1 cellular context compared by ENCODE assay signal in the genomic region with DNA sequence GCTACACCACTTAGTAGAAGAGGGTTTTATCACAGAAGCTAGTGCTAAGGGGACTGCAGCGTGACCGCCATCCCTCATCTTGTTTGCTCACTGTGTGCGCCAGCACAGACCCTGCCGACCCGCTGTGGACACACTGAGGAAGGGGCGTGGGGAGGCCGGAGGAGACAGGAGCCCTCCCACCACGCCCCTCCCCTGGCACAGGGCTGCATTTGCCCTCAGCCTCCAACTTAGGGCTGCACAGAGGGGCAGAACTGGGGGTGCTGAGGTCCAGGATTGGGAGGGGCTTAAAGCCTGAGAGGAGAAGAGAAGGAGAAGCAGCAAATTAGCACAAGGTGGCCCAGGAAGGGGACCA.
TF ChIP-seq lines count a peak whose summit lies in the region.

No MANE protein-coding gene starts in this region.

TF ChIP-seq in SK-N-SH, 30 proteins besides CTCF, POLR2A, EP300 and RAD21:
- no peak for TF ChIP-seq TEAD4 (IDR thresholded peaks at IDR 0.05; ENCODE audit: borderline replicate concordance, insufficient read depth)
TF ChIP-seq in SK-N-SH: peak in this region for 0.
